1 cellular context compared by ENCODE assay signal in the genomic region with DNA sequence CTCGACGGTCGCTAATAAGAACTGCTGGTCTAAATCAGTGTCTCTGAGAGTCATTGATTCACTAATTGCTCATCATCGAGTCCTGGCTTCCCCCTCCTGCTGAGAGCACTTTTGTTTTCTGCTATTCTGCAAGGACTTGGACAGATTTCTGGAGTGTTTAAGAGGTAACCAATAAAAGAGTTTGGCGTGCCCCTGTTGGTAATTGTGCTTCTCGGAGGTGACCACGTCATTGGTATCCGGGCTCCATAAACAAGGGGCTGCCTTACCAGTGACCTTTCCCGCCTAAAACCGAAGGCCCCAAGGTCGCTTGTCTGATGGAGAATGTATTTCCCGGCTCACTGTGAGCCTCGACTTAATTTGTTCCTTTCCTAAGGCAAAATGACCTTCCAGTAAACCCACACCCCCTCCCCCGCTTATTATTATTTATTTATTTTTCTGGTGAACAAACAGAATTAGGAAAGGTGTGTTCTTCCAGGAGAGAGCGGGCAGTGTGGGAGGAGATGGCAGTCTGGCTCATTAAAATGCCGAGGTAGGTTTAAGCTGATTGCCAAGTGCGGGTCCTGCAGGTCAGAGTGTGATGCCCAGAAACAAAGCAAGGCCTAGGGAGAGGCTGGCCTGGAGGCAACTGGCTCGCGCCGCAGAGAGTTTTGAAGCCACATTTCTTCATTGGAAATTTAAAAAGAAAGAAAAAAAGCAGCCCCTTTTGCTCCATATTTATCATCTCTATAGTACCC.
A peak's percentile ranks its signal among the peaks of the same experiment; 100 is the strongest.
TF ChIP-seq lines count a peak whose summit lies in the region.

No MANE protein-coding gene starts in this region.

TF ChIP-seq in H1, 55 proteins besides CTCF, POLR2A, EP300 and RAD21 (continued from another document):
- TF ChIP-seq, protein P1, sequence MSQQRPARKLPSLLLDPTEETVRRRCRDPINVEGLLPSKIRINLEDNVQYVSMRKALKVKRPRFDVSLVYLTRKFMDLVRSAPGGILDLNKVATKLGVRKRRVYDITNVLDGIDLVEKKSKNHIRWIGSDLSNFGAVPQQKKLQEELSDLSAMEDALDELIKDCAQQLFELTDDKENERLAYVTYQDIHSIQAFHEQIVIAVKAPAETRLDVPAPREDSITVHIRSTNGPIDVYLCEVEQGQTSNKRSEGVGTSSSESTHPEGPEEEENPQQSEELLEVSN (IDR thresholded peaks at IDR 0.05), result peak; percentile 72; the same call in 1 of the 2 replicates
- TF ChIP-seq RFX5 (IDR thresholded peaks at IDR 0.05; ENCODE audit: borderline replicate concordance, low read depth, low read length) (peak; percentile 72; the same call in 1 of the 2 replicates), JUN (IDR thresholded peaks at IDR 0.05; ENCODE audit: low read depth, low read length) (no peak), HDAC2 (IDR thresholded peaks at IDR 0.05; ENCODE audit: borderline replicate concordance in 1 of 2, low read depth in 2 of 2, low read length in 2 of 2) (no peak), TCF12 (IDR thresholded peaks at IDR 0.05; ENCODE audit: low read depth, low read length) (no peak), ASH2L (IDR thresholded peaks at IDR 0.05; ENCODE audit: low read length) (peak; percentile 15), SP4 (IDR thresholded peaks at IDR 0.05; ENCODE audit: low read length) (no peak), KDM5A (IDR thresholded peaks at IDR 0.05; ENCODE audit: low read length) (no peak), CREB1 (IDR thresholded peaks at IDR 0.05) (0 out of 2 replicates have a peak, but pooled peaks have one; percentile 18), HDAC6 (IDR thresholded peaks at IDR 0.05; ENCODE audit: low read depth, low read length) (no peak), KDM1A (IDR thresholded peaks at IDR 0.05; ENCODE audit: borderline replicate concordance, low read length) (no peak), CBX5 (IDR thresholded peaks at IDR 0.05; ENCODE audit: low read depth, low read length) (no peak), GABPA (IDR thresholded peaks at IDR 0.05; ENCODE audit: borderline replicate concordance, insufficient read depth, low read length) (no peak)
- TF ChIP-seq, protein P2, sequence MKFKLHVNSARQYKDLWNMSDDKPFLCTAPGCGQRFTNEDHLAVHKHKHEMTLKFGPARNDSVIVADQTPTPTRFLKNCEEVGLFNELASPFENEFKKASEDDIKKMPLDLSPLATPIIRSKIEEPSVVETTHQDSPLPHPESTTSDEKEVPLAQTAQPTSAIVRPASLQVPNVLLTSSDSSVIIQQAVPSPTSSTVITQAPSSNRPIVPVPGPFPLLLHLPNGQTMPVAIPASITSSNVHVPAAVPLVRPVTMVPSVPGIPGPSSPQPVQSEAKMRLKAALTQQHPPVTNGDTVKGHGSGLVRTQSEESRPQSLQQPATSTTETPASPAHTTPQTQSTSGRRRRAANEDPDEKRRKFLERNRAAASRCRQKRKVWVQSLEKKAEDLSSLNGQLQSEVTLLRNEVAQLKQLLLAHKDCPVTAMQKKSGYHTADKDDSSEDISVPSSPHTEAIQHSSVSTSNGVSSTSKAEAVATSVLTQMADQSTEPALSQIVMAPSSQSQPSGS (IDR thresholded peaks at IDR 0.05; ENCODE audit: low read length), result no peak
- TF ChIP-seq, protein P3, sequence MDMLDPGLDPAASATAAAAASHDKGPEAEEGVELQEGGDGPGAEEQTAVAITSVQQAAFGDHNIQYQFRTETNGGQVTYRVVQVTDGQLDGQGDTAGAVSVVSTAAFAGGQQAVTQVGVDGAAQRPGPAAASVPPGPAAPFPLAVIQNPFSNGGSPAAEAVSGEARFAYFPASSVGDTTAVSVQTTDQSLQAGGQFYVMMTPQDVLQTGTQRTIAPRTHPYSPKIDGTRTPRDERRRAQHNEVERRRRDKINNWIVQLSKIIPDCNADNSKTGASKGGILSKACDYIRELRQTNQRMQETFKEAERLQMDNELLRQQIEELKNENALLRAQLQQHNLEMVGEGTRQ (IDR thresholded peaks at IDR 0.05; ENCODE audit: low read length), result no peak
